ENCODE assay signal across 14 cellular contexts in the genomic region with DNA sequence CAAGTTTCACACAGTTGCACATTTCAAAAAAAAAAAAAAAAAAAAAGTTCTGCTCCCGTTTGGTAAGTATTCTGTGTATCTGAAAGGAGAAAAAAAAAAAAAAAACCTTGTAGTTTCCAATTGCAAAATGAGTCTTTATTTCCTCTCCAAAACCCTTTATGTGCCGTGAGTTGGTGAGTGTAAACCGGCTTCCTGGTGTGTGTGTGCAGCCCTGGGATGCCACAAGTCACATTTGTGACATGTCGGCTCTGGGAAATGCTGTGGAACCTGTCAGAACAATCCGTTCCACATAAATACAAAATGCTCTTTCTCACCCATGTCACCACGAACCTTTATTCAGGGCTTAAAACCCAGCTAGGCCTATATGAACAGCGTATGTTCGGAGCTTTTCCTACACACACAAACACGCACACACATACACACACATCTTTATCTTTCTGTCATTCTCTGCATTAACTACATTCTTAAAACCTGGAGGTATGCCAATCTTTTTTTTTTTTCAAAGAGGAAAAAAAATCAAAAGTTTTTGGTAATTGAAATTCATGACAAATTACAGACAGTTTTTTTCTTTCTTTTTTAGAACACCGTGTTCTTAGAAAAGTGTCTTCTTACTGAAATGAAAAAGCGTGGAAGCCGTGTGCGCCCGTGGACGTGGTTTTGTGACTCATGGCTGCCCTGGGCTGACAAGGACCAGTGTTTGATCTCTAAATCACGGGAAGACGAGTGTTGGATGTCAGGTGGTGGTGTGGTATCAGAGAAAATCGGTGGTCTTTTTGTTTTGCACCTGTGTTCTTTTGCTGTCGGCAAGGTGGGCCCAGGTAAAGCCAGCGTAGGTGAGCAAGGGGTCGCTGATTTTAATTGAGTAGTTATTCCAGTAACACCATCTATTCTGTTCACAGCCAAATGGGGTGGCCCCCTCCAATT.
DNase-seq lines count a peak whose midpoint lies in the region; ATAC-seq and TF ChIP-seq lines count a peak whose summit lies in the region.
"Had no signal": no experiment of that assay in that cellular context is flagged by ENCODE, and none has a peak within 500 bp of the region (broad histone marks: within the 10 kb centered on the region; RNA-seq: fewer than 3 reads in every experiment).

No MANE protein-coding gene starts in this region.

- H3K4me1 Mint-ChIP-seq in T-helper 1 cell treated with Interleukin-12 subunit alpha and Interleukin-12 subunit beta and Interleukin-4 antibody, amounts not matched to agents 30 μg/mL and 1 μg/mL, for 36 hours (ENCODE audit: low read depth) = peaks cover 30% of the 10 kb centered on the region
- peaks cover 29% of the 10 kb centered on the region for H3K4me1 Mint-ChIP-seq in activated T-cell treated with anti-CD3 and anti-CD28 coated beads, Interleukin-2, amount 50 U/mL, for 4 hours (ENCODE audit: low read depth)
- H3K4me1 Mint-ChIP-seq in nephron progenitor cell = peaks cover 21% of the 10 kb centered on the region
- H3K4me1 Mint-ChIP-seq: activated B cell treated with CpG ODN at 0.5 μM for 24 hours had no signal

- no peak overlapping the region for H3K4me2 ChIP-seq in neural cell (ENCODE audit: low read length)
- H3K4me2 ChIP-seq: hepatocyte, SK-N-SH had no signal

- H3K27me3 ChIP-seq in neural cell (ENCODE audit: insufficient read depth, low read depth, low read length) = no peaks in the 10 kb centered on the region
- H3K27me3 ChIP-seq: brain microvascular endothelial cell had no signal

- H3K79me2 ChIP-seq in neural cell (replicated peaks; ENCODE audit: insufficient read depth, low read length) = no peaks in the 10 kb centered on the region
- H3K79me2 ChIP-seq: hepatocyte had no signal

- peak overlapping the region; percentile 60 for H3K27ac Mint-ChIP-seq in T-helper 1 cell treated with Interleukin-12 subunit alpha and Interleukin-12 subunit beta and Interleukin-4 antibody, amounts not matched to agents 30 μg/mL and 1 μg/mL, for 36 hours
- H3K27ac Mint-ChIP-seq in nephron progenitor cell = no peak overlapping the region
- H3K27ac Mint-ChIP-seq: activated B cell treated with CpG ODN at 0.5 μM for 24 hours had no signal

- H3K36me3 ChIP-seq in neural cell (ENCODE audit: insufficient read depth, low read length) = no peaks in the 10 kb centered on the region
- H3K36me3 ChIP-seq: brain microvascular endothelial cell, left lung, tibial nerve had no signal

- H3K9ac ChIP-seq in neural cell (ENCODE audit: low read length) = peak overlapping the region; percentile 86
- H3K9ac ChIP-seq: SK-N-SH had no signal

- no peaks in the 10 kb centered on the region for H3K9me3 ChIP-seq in neural cell (ENCODE audit: low read length)
- H3K9me3 ChIP-seq: left lung, SK-N-SH, tibial nerve had no signal

- peak; percentile 32 for DNase-seq in activated T-cell treated with anti-CD3 and anti-CD28 coated beads, Interleukin-2, amount 50 U/mL, for 4 hours
- DNase-seq in stimulated activated CD8-positive, alpha-beta memory T cell treated with anti-CD3 and anti-CD28 coated beads, Interleukin-7, amount 100 ng/mL, for 48 hours (ENCODE audit: extremely low read depth in 1 of 2, low read depth in 1 of 2) = peak; percentile 11 to 20
- DNase-seq in DMS53 (lab: John Stamatoyannopoulos, UW) = no peak
- DNase-seq in nephron progenitor cell = no peak
- DNase-seq: activated B cell treated with CpG ODN at 0.5 μM for 24 hours, brain microvascular endothelial cell, left lung, NCI-H146, SK-N-SH had no signal

- TF ChIP-seq RAD21 in neural cell (conservative IDR thresholded peaks at IDR 0.05) = no peak

- H3K4me3 ChIP-seq in neural cell (ENCODE audit: low read length) = peak overlapping the region; percentile 65
- H3K4me3 ChIP-seq: hepatocyte, left lung, tibial nerve had no signal

- TF ChIP-seq EP300 in neural cell (conservative IDR thresholded peaks at IDR 0.05; ENCODE audit: poor library complexity, severe bottlenecking) = peak; percentile 36

- no peaks in the 10 kb centered on the region for H3F3A ChIP-seq in neural cell (ENCODE audit: insufficient read depth, low read length, poor library complexity, severe bottlenecking)

- no peaks in the 10 kb centered on the region for H4K20me1 ChIP-seq in neural cell (ENCODE audit: insufficient read depth)

- H3K4me3 Mint-ChIP-seq in T-helper 1 cell treated with Interleukin-12 subunit alpha and Interleukin-12 subunit beta and Interleukin-4 antibody, amounts not matched to agents 30 μg/mL and 1 μg/mL, for 36 hours = peak overlapping the region; percentile 47
- H3K4me3 Mint-ChIP-seq in activated T-cell treated with anti-CD3 and anti-CD28 coated beads, Interleukin-2, amount 50 U/mL, for 4 hours = peak overlapping the region; percentile 66
- H3K4me3 Mint-ChIP-seq in nephron progenitor cell = no peak overlapping the region
- H3K4me3 Mint-ChIP-seq: activated B cell treated with CpG ODN at 0.5 μM for 24 hours had no signal

- ATAC-seq in activated T-cell treated with anti-CD3 and anti-CD28 coated beads, Interleukin-2, amount 50 U/mL, for 4 hours = peak; percentile 83 to 85
- no peak for ATAC-seq in GM19452 (IDR thresholded peaks at IDR 0.05; ENCODE audit: unreplicated experiment)
- ATAC-seq: left lung had no signal

- no peak for TF ChIP-seq CTCF in neural cell (IDR thresholded peaks at IDR 0.05; ENCODE audit: poor library complexity, severe bottlenecking)
- TF ChIP-seq CTCF in nephron progenitor cell (IDR thresholded peaks at IDR 0.05) = no peak

- H3K9me2 ChIP-seq in neural cell (ENCODE audit: insufficient read depth, low read length) = no peaks in the 10 kb centered on the region
- H3K9me2 ChIP-seq: SK-N-SH had no signal

- H2AFZ ChIP-seq in neural cell (ENCODE audit: low read depth, low read length) = no peak overlapping the region
- H2AFZ ChIP-seq: hepatocyte had no signal

- no peaks in the 10 kb centered on the region for H3K9me3 Mint-ChIP-seq in T-helper 1 cell treated with Interleukin-12 subunit alpha and Interleukin-12 subunit beta and Interleukin-4 antibody, amounts not matched to agents 30 μg/mL and 1 μg/mL, for 36 hours
- no peaks in the 10 kb centered on the region for H3K9me3 Mint-ChIP-seq in activated T-cell treated with anti-CD3 and anti-CD28 coated beads, Interleukin-2, amount 50 U/mL, for 4 hours
- H3K9me3 Mint-ChIP-seq in nephron progenitor cell = no peaks in the 10 kb centered on the region
- H3K9me3 Mint-ChIP-seq: activated B cell treated with CpG ODN at 0.5 μM for 24 hours had no signal

- peaks cover 4% of the 10 kb centered on the region for H3K27me3 Mint-ChIP-seq in T-helper 1 cell treated with Interleukin-12 subunit alpha and Interleukin-12 subunit beta and Interleukin-4 antibody, amounts not matched to agents 30 μg/mL and 1 μg/mL, for 36 hours (ENCODE audit: low read depth)
- H3K27me3 Mint-ChIP-seq in activated T-cell treated with anti-CD3 and anti-CD28 coated beads, Interleukin-2, amount 50 U/mL, for 4 hours (ENCODE audit: low read depth) = peaks cover 6% of the 10 kb centered on the region
- peaks cover 4% of the 10 kb centered on the region for H3K27me3 Mint-ChIP-seq in nephron progenitor cell (ENCODE audit: low read depth, poor library complexity)

- H3K36me3 Mint-ChIP-seq in T-helper 1 cell treated with Interleukin-12 subunit alpha and Interleukin-12 subunit beta and Interleukin-4 antibody, amounts not matched to agents 30 μg/mL and 1 μg/mL, for 36 hours (ENCODE audit: low read depth) = no peaks in the 10 kb centered on the region
- no peaks in the 10 kb centered on the region for H3K36me3 Mint-ChIP-seq in activated T-cell treated with anti-CD3 and anti-CD28 coated beads, Interleukin-2, amount 50 U/mL, for 4 hours (ENCODE audit: insufficient read depth)
- H3K36me3 Mint-ChIP-seq in nephron progenitor cell (ENCODE audit: low read depth) = no peaks in the 10 kb centered on the region

- peak overlapping the region; percentile 98 for H3K27ac ChIP-seq in neural cell (ENCODE audit: low read length)
- H3K27ac ChIP-seq: brain microvascular endothelial cell, hepatocyte, left lung, tibial nerve had no signal

TF ChIP-seq in neural cell, 6 proteins besides CTCF, POLR2A, EP300 and RAD21:
- TF ChIP-seq, protein P1, sequence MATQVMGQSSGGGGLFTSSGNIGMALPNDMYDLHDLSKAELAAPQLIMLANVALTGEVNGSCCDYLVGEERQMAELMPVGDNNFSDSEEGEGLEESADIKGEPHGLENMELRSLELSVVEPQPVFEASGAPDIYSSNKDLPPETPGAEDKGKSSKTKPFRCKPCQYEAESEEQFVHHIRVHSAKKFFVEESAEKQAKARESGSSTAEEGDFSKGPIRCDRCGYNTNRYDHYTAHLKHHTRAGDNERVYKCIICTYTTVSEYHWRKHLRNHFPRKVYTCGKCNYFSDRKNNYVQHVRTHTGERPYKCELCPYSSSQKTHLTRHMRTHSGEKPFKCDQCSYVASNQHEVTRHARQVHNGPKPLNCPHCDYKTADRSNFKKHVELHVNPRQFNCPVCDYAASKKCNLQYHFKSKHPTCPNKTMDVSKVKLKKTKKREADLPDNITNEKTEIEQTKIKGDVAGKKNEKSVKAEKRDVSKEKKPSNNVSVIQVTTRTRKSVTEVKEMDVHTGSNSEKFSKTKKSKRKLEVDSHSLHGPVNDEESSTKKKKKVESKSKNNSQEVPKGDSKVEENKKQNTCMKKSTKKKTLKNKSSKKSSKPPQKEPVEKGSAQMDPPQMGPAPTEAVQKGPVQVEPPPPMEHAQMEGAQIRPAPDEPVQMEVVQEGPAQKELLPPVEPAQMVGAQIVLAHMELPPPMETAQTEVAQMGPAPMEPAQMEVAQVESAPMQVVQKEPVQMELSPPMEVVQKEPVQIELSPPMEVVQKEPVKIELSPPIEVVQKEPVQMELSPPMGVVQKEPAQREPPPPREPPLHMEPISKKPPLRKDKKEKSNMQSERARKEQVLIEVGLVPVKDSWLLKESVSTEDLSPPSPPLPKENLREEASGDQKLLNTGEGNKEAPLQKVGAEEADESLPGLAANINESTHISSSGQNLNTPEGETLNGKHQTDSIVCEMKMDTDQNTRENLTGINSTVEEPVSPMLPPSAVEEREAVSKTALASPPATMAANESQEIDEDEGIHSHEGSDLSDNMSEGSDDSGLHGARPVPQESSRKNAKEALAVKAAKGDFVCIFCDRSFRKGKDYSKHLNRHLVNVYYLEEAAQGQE (IDR thresholded peaks at IDR 0.05; ENCODE audit: borderline replicate concordance) = no peak
- TF ChIP-seq EZH2 (IDR thresholded peaks at IDR 0.05; ENCODE audit: borderline replicate concordance, insufficient read depth, low read length, poor library complexity, severe bottlenecking) (no peak), SMC3 (conservative IDR thresholded peaks at IDR 0.05; ENCODE audit: poor library complexity) (no peak)
TF ChIP-seq in neural cell: peak in this region for 0.

Comparison
In these comparisons a context has a peak if more than half of its experiments do, and no peak if none do; other contexts are left out.
1. DNase-seq: peak in activated T-cell treated with anti-CD3 and anti-CD28 coated beads, Interleukin-2, amount 50 U/mL, for 4 hours (single experiment) and stimulated activated CD8-positive, alpha-beta memory T cell treated with anti-CD3 and anti-CD28 coated beads, Interleukin-7, amount 100 ng/mL, for 48 hours (2 of 2); none in DMS53 (single experiment) and nephron progenitor cell (single experiment).